In the genomic region with DNA sequence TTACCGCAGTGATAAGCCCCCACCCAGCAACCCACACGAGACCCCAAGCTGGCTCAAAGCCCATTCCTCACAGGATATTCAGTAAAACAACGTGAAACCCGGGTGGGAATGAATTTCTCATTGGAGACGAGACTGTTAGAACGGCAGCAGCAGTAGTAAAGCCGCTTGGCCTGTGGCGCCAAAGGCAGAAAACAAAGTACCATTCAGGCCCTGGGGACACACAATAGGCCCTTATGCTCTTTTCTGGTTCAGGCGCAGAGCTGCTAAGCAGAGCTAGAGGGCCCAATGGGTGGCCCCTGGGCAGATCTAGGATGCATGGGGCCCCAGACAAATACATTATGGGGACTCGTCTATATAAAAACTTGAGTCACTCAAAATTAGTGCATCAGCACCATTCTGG, we compare ENCODE assay signal across 1 cellular context.
TF ChIP-seq lines count a peak whose summit lies in the region.

No MANE protein-coding gene starts in this region.

TF ChIP-seq in HepG2, 621 proteins besides CTCF, POLR2A, EP300 and RAD21 (continued from another document and continues in another):
- TF ChIP-seq, protein P1, sequence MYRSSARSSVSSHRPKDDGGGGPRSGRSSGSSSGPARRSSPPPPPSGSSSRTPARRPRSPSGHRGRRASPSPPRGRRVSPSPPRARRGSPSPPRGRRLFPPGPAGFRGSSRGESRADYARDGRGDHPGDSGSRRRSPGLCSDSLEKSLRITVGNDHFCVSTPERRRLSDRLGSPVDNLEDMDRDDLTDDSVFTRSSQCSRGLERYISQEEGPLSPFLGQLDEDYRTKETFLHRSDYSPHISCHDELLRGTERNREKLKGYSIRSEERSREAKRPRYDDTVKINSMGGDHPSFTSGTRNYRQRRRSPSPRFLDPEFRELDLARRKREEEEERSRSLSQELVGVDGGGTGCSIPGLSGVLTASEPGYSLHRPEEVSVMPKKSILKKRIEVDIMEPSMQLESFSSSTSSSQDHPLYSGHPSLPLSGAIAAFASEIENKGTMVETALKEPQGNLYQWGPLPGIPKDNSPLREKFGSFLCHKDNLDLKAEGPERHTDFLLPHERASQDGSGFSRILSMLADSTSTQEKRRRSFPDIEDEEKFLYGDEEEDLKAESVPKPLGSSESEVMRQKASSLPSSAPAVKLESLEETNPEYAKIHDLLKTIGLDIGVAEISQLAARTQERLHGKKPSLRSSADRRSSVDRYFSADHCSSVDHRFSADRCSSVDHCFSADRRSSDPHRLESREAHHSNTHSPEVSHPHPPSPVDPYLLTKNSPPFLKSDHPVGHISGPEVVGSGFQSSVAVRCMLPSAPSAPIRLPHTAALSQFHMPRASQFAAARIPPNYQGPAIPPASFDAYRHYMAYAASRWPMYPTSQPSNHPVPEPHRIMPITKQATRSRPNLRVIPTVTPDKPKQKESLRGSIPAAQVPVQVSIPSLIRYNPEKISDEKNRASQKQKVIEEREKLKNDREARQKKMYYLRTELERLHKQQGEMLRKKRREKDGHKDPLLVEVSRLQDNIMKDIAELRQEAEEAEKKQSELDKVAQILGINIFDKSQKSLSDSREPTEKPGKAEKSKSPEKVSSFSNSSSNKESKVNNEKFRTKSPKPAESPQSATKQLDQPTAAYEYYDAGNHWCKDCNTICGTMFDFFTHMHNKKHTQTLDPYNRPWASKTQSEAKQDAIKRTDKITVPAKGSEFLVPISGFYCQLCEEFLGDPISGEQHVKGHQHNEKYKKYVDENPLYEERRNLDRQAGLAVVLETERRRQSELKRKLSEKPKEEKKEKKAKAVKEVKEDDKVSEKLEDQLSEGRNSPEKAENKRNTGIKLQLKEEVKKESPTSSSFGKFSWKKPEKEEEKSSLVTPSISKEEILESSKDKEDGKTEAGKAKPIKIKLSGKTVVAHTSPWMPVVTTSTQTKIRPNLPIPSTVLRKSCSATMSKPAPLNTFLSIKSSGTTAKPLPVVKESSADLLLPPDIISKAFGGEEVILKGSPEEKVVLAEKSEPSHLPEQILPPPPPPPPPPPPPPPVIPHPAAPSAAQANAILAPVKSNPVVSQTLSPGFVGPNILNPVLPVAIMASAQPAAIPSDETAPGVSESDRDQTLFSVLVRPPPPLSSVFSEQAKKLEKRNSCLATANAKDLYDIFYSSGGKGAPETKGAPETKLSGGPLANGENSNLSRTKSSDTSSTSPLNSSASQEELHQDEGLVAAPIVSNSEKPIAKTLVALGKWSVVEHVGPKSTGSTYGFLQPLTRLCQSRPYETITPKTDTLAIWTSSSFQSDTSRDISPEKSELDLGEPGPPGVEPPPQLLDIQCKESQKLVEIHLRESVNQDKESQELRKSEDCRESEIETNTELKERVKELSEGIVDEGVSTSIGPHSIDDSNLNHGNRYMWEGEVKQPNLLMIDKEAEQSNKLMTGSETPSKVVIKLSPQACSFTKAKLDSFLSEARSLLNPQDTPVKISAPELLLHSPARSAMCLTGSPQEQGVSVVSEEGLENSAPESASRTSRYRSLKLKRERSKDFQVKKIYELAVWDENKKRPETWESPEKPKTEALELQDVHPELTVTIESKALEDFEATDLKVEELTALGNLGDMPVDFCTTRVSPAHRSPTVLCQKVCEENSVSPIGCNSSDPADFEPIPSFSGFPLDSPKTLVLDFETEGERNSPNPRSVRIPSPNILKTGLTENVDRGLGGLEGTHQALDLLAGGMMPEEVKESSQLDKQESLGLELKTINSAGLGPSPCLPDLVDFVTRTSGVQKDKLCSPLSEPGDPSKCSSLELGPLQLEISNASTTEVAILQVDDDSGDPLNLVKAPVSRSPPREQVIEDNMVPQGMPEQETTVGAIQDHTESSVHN (CRISPR knock-in tag; IDR thresholded peaks at IDR 0.05), result no peak
- no peak for TF ChIP-seq POLR2AphosphoS5 (IDR thresholded peaks at IDR 0.05; ENCODE audit: low read depth, low read length)
- no peak for TF ChIP-seq MLLT10 (CRISPR knock-in tag; IDR thresholded peaks at IDR 0.05)
- TF ChIP-seq TRAFD1 (CRISPR knock-in tag; IDR thresholded peaks at IDR 0.05; ENCODE audit: borderline replicate concordance), result no peak
- no peak for TF ChIP-seq ZFY (CRISPR knock-in tag; IDR thresholded peaks at IDR 0.05)
- peak; percentile 41; the same call in 1 of the 2 replicates for TF ChIP-seq SOX5 (CRISPR knock-in tag; IDR thresholded peaks at IDR 0.05; ENCODE audit: borderline replicate concordance)
- TF ChIP-seq ZNF251 (CRISPR knock-in tag; IDR thresholded peaks at IDR 0.05), result no peak
- TF ChIP-seq, protein P2, sequence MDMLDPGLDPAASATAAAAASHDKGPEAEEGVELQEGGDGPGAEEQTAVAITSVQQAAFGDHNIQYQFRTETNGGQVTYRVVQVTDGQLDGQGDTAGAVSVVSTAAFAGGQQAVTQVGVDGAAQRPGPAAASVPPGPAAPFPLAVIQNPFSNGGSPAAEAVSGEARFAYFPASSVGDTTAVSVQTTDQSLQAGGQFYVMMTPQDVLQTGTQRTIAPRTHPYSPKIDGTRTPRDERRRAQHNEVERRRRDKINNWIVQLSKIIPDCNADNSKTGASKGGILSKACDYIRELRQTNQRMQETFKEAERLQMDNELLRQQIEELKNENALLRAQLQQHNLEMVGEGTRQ (IDR thresholded peaks at IDR 0.05; ENCODE audit: low read depth, low read length), result no peak
- TF ChIP-seq, protein P2 (CRISPR knock-in tag; IDR thresholded peaks at IDR 0.05; ENCODE audit: borderline replicate concordance), result no peak
- TF ChIP-seq KDM1A (CRISPR knock-in tag; IDR thresholded peaks at IDR 0.05), result no peak
- no peak for TF ChIP-seq ZNF18 (CRISPR knock-in tag; IDR thresholded peaks at IDR 0.05; ENCODE audit: insufficient replicate concordance)
- TF ChIP-seq, protein P3, sequence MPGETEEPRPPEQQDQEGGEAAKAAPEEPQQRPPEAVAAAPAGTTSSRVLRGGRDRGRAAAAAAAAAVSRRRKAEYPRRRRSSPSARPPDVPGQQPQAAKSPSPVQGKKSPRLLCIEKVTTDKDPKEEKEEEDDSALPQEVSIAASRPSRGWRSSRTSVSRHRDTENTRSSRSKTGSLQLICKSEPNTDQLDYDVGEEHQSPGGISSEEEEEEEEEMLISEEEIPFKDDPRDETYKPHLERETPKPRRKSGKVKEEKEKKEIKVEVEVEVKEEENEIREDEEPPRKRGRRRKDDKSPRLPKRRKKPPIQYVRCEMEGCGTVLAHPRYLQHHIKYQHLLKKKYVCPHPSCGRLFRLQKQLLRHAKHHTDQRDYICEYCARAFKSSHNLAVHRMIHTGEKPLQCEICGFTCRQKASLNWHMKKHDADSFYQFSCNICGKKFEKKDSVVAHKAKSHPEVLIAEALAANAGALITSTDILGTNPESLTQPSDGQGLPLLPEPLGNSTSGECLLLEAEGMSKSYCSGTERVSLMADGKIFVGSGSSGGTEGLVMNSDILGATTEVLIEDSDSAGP (CRISPR knock-in tag; IDR thresholded peaks at IDR 0.05; ENCODE audit: borderline replicate concordance), result peak; percentile 31; the same call in 1 of the 2 replicates
- no peak for TF ChIP-seq AFF4 (CRISPR knock-in tag; IDR thresholded peaks at IDR 0.05)
- TF ChIP-seq, protein P4, sequence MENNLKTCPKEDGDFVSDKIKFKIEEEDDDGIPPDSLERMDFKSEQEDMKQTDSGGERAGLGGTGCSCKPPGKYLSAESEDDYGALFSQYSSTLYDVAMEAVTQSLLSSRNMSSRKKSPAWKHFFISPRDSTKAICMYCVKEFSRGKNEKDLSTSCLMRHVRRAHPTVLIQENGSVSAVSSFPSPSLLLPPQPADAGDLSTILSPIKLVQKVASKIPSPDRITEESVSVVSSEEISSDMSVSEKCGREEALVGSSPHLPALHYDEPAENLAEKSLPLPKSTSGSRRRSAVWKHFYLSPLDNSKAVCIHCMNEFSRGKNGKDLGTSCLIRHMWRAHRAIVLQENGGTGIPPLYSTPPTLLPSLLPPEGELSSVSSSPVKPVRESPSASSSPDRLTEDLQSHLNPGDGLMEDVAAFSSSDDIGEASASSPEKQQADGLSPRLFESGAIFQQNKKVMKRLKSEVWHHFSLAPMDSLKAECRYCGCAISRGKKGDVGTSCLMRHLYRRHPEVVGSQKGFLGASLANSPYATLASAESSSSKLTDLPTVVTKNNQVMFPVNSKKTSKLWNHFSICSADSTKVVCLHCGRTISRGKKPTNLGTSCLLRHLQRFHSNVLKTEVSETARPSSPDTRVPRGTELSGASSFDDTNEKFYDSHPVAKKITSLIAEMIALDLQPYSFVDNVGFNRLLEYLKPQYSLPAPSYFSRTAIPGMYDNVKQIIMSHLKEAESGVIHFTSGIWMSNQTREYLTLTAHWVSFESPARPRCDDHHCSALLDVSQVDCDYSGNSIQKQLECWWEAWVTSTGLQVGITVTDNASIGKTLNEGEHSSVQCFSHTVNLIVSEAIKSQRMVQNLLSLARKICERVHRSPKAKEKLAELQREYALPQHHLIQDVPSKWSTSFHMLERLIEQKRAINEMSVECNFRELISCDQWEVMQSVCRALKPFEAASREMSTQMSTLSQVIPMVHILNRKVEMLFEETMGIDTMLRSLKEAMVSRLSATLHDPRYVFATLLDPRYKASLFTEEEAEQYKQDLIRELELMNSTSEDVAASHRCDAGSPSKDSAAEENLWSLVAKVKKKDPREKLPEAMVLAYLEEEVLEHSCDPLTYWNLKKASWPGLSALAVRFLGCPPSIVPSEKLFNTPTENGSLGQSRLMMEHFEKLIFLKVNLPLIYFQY (CRISPR knock-in tag; IDR thresholded peaks at IDR 0.05; ENCODE audit: borderline replicate concordance), result no peak
- no peak for TF ChIP-seq SOX6 (IDR thresholded peaks at IDR 0.05)
- peak; percentile 33 for TF ChIP-seq SOX6 (CRISPR knock-in tag; IDR thresholded peaks at IDR 0.05)
- no peak for TF ChIP-seq RBM39 (IDR thresholded peaks at IDR 0.05; ENCODE audit: low read depth, low read length, poor library complexity, severe bottlenecking)
- TF ChIP-seq NONO (IDR thresholded peaks at IDR 0.05), result no peak
- TF ChIP-seq NONO (CRISPR knock-in tag; conservative IDR thresholded peaks at IDR 0.05), result no peak
- no peak for TF ChIP-seq ZNF33B (CRISPR knock-in tag; IDR thresholded peaks at IDR 0.05)
- no peak for TF ChIP-seq ATRX (CRISPR knock-in tag; IDR thresholded peaks at IDR 0.05; ENCODE audit: borderline replicate concordance)
- no peak for TF ChIP-seq FOXJ3 (CRISPR knock-in tag; IDR thresholded peaks at IDR 0.05; ENCODE audit: borderline replicate concordance)
- no peak for TF ChIP-seq ZNF781 (CRISPR knock-in tag; IDR thresholded peaks at IDR 0.05; ENCODE audit: borderline replicate concordance, not compliant biosample characterization)
- no peak for TF ChIP-seq SPEN (CRISPR knock-in tag; IDR thresholded peaks at IDR 0.05; ENCODE audit: low read depth)
- TF ChIP-seq RXRB (CRISPR knock-in tag; IDR thresholded peaks at IDR 0.05; ENCODE audit: borderline replicate concordance), result no peak
- no peak for TF ChIP-seq RFX1 (IDR thresholded peaks at IDR 0.05)
- TF ChIP-seq GPBP1L1 (CRISPR knock-in tag; IDR thresholded peaks at IDR 0.05), result no peak
